Comparison of ENCODE assay signal across 6 cellular contexts in the genomic region with DNA sequence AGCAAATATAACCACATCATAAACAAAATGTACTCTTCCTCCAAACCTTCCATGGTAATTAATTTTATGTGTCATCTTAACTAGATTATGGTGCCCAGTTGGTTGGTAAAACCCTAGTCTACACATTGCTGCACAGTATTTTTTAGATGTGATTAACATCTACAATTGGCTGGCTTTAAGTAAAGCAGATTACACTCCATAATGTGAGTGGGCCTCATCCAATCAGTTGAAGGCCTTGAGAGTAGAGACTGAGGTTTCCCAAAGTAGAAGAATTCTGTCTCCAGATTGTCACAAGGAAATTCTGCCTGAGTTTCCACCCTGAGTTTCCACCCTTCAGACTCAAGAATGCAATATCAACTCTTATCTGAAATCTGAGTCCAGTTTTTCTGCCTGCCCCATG.
"Had no signal": no experiment of that assay in that cellular context is flagged by ENCODE, and none has a peak within 500 bp of the region (broad histone marks: within the 10 kb centered on the region; RNA-seq: fewer than 3 reads in every experiment).

No MANE protein-coding gene starts in this region.

- H3K4me3 ChIP-seq: GM23248, HAP-1 had no signal

- H3K36me3 ChIP-seq: HAP-1 had no signal

- H3K27ac ChIP-seq: GM23248 had no signal

- DNase-seq: GOT3, H7, IMR-90, KBM-7 had no signal

- H3K9me3 ChIP-seq: HAP-1 had no signal

- H3K4me1 ChIP-seq: HAP-1 had no signal
